8 cellular contexts compared by ENCODE assay signal in genomic region chr17:16438557-16439302, GRCh38. TPM values are rescaled to one million over a fixed set of nuclear protein-coding genes. Genes with fewer than 3 reads are reported as not detected.
DNase-seq lines count a peak whose midpoint lies in the region; ATAC-seq, FAIRE-seq and TF ChIP-seq lines count a peak whose summit lies in the region.

No MANE protein-coding gene starts in this region.

- DNase-seq in AG08395 (ENCODE audit: low spot score) (peak; percentile 100), NCI-H2227 (lab: John Stamatoyannopoulos, UW; ENCODE audit: unreplicated experiment) (peak; percentile 97), cardiac fibroblast (ENCODE audit: low read depth in 2 of 2) (peak; percentile 100), iPS-NIHi7 (ENCODE audit: extremely low spot score) (peak; percentile 99), small intestine (peak; percentile 99)

- peak; percentile 39 for FAIRE-seq in small intestine (lab: Jason Lieb, UNC)

- no peaks in the 10 kb centered on the region for H3K9me3 ChIP-seq in small intestine (ENCODE audit: control insufficient read depth, low read depth)

- ATAC-seq in GM18909 (IDR thresholded peaks at IDR 0.05; ENCODE audit: poor library complexity, unreplicated experiment) (peak; percentile 86), HG03159 (IDR thresholded peaks at IDR 0.05; ENCODE audit: unreplicated experiment) (peak; percentile 82)

- TF ChIP-seq CTCF in WI38 (IDR thresholded peaks at IDR 0.05; ENCODE audit: low read depth, low read length) (no peak), cardiac fibroblast (IDR thresholded peaks at IDR 0.05; ENCODE audit: low read depth, low read length) (no peak)

- H3K4me3 ChIP-seq in WI38 (ENCODE audit: low read depth, low read length) (peak overlapping the region; percentile 100), cardiac fibroblast (replicated peaks in 1 of 2; ENCODE audit: low read depth in 2 of 2, low read length in 2 of 2) (peak overlapping the region; percentile 84 to 95), small intestine (ENCODE audit: low read depth in 1 of 2, low read length in 2 of 2) (peak overlapping the region; percentile 85 to 90)

- WGBS in small intestine, 3 donors = 0% methylated on average over 43 to 46 of the region's 46 CpGs

- peaks cover 0 to 1% of the 10 kb centered on the region in 2 donors for H3K4me1 ChIP-seq in small intestine (ENCODE audit: control insufficient read depth in 2 of 2, insufficient read depth in 1 of 2, low read depth in 1 of 2, low read length in 1 of 2)

- peaks cover 9 to 15% of the 10 kb centered on the region in 2 donors for H3K36me3 ChIP-seq in small intestine (ENCODE audit: control insufficient read depth in 2 of 2, insufficient read depth in 2 of 2, low read length in 2 of 2)

- no peaks in the 10 kb centered on the region for H3K27me3 ChIP-seq in small intestine (ENCODE audit: control insufficient read depth in 2 of 2, insufficient read depth in 2 of 2, low read length in 2 of 2)

- peak overlapping the region; percentile 81 to 96 for H3K27ac ChIP-seq in small intestine (ENCODE audit: low read depth in 1 of 2, low read length in 1 of 2)

RNA-seq across cellular contexts. Expression of gene TRPV2, which starts 23.4 kb away (rescaled TPM):
- polyA plus RNA-seq in small intestine = 1 to 10 TPM in 2 of 3 donors, under 1 TPM in 1; 0.45 to 9.3 (median 3.8) TPM

RNA-seq across cellular contexts. Expression of gene LRRC75A, which starts 53.3 kb away (rescaled TPM):
- 100 to 1,000 TPM in 1 of 3 donors, 10 to 100 TPM in 2; 30.5 to 130 (median 80.5) TPM for polyA plus RNA-seq in small intestine

RNA-seq across cellular contexts. Expression of gene UBB, which starts 57.8 kb away (rescaled TPM):
- 1,000 to 10,000 TPM; 1,011 to 2,335 (median 1,827) TPM for polyA plus RNA-seq in small intestine

Comparison
In these comparisons a context has a peak if more than half of its experiments do, and no peak if none do; other contexts are left out.
1. Peak in every context shown above with its lines: DNase-seq, ATAC-seq, H3K4me3 ChIP-seq and H3K27ac ChIP-seq.